ENCODE assay signal across 9 cellular contexts in the genomic region with DNA sequence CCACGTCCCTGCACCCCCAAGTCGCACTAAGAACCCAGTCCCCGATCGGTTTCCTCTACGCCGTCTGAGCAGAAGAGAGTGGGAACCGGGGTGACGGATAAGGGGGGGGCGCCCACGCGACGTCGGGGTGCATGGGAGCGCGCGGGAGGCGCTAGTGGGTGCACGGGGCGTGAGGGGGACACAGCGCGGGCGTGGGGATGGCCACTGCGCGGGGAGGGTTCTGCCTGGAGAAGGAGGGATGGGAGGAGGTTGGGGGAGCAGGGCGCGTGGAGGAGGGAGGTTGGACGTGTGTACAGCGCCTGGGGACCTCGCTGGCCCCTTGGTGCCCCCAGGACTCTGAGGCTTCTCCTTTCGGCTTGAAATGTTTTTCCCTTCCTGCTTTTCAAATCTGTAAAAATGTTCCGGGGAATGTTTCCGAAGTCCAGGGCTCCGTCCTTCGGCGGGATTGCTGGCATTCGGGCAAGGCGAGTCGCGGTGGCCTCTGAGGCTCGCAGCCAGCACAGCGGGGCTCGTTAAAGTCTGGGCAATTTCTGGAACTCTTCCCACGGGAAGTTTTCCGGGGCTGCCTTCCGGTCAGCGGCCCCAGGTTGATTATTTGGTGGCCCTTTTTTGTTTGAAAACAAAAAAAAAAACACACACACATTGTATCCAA. TPM values are rescaled to one million over a fixed set of nuclear protein-coding genes. Genes with fewer than 3 reads are reported as not detected.
DNase-seq lines count a peak whose midpoint lies in the region; ATAC-seq and TF ChIP-seq lines count a peak whose summit lies in the region.
"Had no signal": no experiment of that assay in that cellular context is flagged by ENCODE, and none has a peak within 500 bp of the region (broad histone marks: within the 10 kb centered on the region; RNA-seq: fewer than 3 reads in every experiment).

No MANE protein-coding gene starts in this region.

- H3K36me3 ChIP-seq in CD8-positive, alpha-beta memory T cell (ENCODE audit: insufficient read depth, low read length), result no peaks in the 10 kb centered on the region

- DNase-seq in CD8-positive, alpha-beta memory T cell, result no peak
- peak; percentile 38 to 85 for DNase-seq in NCI-H526 (lab: John Stamatoyannopoulos, UW)
- peak; percentile 31 for DNase-seq in left ventricle myocardium superior
- no peak for DNase-seq in progenitor cell of endocrine pancreas (ENCODE audit: low spot score, unreplicated experiment)
- no peak for DNase-seq in kidney glomerular epithelial cell (lab: John Stamatoyannopoulos, UW)
- no peak for DNase-seq in activated CD4-positive, alpha-beta T cell treated with anti-CD3 and anti-CD28 coated beads, Interleukin-2, amount 10 ng/mL, durations not matched to agents 7 days and 5 days
- DNase-seq: stimulated activated CD4-positive, alpha-beta T cell treated with anti-CD3 and anti-CD28 coated beads, Interleukin-2, amount 100 ng/mL, for 48 hours had no signal

- intact Hi-C loops in left ventricle myocardium superior (cut with micrococcal nuclease), result no loop called here

- H3K27me3 Mint-ChIP-seq in CD8-positive, alpha-beta memory T cell, result peaks cover 50 to 62% of the 10 kb centered on the region in 2 donors
- H3K27me3 Mint-ChIP-seq in progenitor cell of endocrine pancreas, result peaks cover 67% of the 10 kb centered on the region
- peaks cover 64% of the 10 kb centered on the region for H3K27me3 Mint-ChIP-seq in activated CD4-positive, alpha-beta T cell treated with anti-CD3 and anti-CD28 coated beads, Interleukin-2, amount 10 ng/mL, durations not matched to agents 7 days and 5 days

- H3K27ac ChIP-seq in CD8-positive, alpha-beta memory T cell (ENCODE audit: low read depth, low read length), result no peak overlapping the region

- no peaks in the 10 kb centered on the region for H3K36me3 Mint-ChIP-seq in CD8-positive, alpha-beta memory T cell
- no peaks in the 10 kb centered on the region for H3K36me3 Mint-ChIP-seq in progenitor cell of endocrine pancreas (ENCODE audit: insufficient read depth)
- H3K36me3 Mint-ChIP-seq in activated CD4-positive, alpha-beta T cell treated with anti-CD3 and anti-CD28 coated beads, Interleukin-2, amount 10 ng/mL, durations not matched to agents 7 days and 5 days (ENCODE audit: low read depth), result no peaks in the 10 kb centered on the region

- H3K4me3 ChIP-seq in CD8-positive, alpha-beta memory T cell (ENCODE audit: low read length), result no peak overlapping the region

- TF ChIP-seq CTCF in progenitor cell of endocrine pancreas (IDR thresholded peaks at IDR 0.05; ENCODE audit: unreplicated experiment), result no peak

- peaks cover 0 to 9% (median 5%) of the 10 kb centered on the region in 3 donors for H3K4me1 Mint-ChIP-seq in CD8-positive, alpha-beta memory T cell
- H3K4me1 Mint-ChIP-seq in progenitor cell of endocrine pancreas (ENCODE audit: low read depth), result peaks cover 6% of the 10 kb centered on the region
- peaks cover 3% of the 10 kb centered on the region for H3K4me1 Mint-ChIP-seq in activated CD4-positive, alpha-beta T cell treated with anti-CD3 and anti-CD28 coated beads, Interleukin-2, amount 10 ng/mL, durations not matched to agents 7 days and 5 days

- ATAC-seq in left ventricle myocardium superior (no peak), HG03095 (IDR thresholded peaks at IDR 0.05; ENCODE audit: unreplicated experiment) (no peak), GM19328 (IDR thresholded peaks at IDR 0.05; ENCODE audit: unreplicated experiment) (no peak)

- no peaks in the 10 kb centered on the region for H3K9me3 ChIP-seq in CD8-positive, alpha-beta memory T cell (ENCODE audit: low read length)

- peaks cover 41% of the 10 kb centered on the region for H3K27me3 ChIP-seq in CD8-positive, alpha-beta memory T cell (ENCODE audit: insufficient read depth, low read length, poor library complexity, severe bottlenecking)

- no peaks in the 10 kb centered on the region for H3K4me1 ChIP-seq in CD8-positive, alpha-beta memory T cell (ENCODE audit: insufficient read depth, low read length)

- H3K27ac Mint-ChIP-seq in CD8-positive, alpha-beta memory T cell, result no peak overlapping the region
- peak overlapping the region; percentile 70 for H3K27ac Mint-ChIP-seq in progenitor cell of endocrine pancreas
- no peak overlapping the region for H3K27ac Mint-ChIP-seq in activated CD4-positive, alpha-beta T cell treated with anti-CD3 and anti-CD28 coated beads, Interleukin-2, amount 10 ng/mL, durations not matched to agents 7 days and 5 days

- CTCF ChIA-PET in CD8-positive, alpha-beta memory T cell (lab: Charles Lee), result no interaction called here
- CTCF ChIA-PET in activated CD4-positive, alpha-beta T cell treated with anti-CD3 and anti-CD28 coated beads, Interleukin-2, amount 10 ng/mL, durations not matched to agents 7 days and 5 days (lab: Charles Lee), result no interaction called here

- POLR2A ChIA-PET in CD8-positive, alpha-beta memory T cell (lab: Charles Lee), result no interaction called here
- POLR2A ChIA-PET in activated CD4-positive, alpha-beta T cell treated with anti-CD3 and anti-CD28 coated beads, Interleukin-2, amount 10 ng/mL, durations not matched to agents 7 days and 5 days (lab: Charles Lee), result no interaction called here

- H3K9me3 Mint-ChIP-seq in CD8-positive, alpha-beta memory T cell, result no peaks in the 10 kb centered on the region
- no peaks in the 10 kb centered on the region for H3K9me3 Mint-ChIP-seq in progenitor cell of endocrine pancreas (ENCODE audit: low read depth)
- no peaks in the 10 kb centered on the region for H3K9me3 Mint-ChIP-seq in activated CD4-positive, alpha-beta T cell treated with anti-CD3 and anti-CD28 coated beads, Interleukin-2, amount 10 ng/mL, durations not matched to agents 7 days and 5 days

- peak overlapping the region in 5 of 7 donors; percentile 11 to 85 (median 17) for H3K4me3 Mint-ChIP-seq in CD8-positive, alpha-beta memory T cell
- peak overlapping the region; percentile 55 for H3K4me3 Mint-ChIP-seq in progenitor cell of endocrine pancreas (ENCODE audit: low read depth)
- H3K4me3 Mint-ChIP-seq in activated CD4-positive, alpha-beta T cell treated with anti-CD3 and anti-CD28 coated beads, Interleukin-2, amount 10 ng/mL, durations not matched to agents 7 days and 5 days, result no peak overlapping the region

RNA-seq across cellular contexts. Expression of gene RNF220, which starts 13.1 kb away (rescaled TPM):
- total RNA-seq in CD8-positive, alpha-beta memory T cell, result 100 to 1,000 TPM; 115 TPM
- polyA plus RNA-seq in CD8-positive, alpha-beta memory T cell, result 104 TPM
- total RNA-seq in left ventricle myocardium superior (71.2 TPM), progenitor cell of endocrine pancreas (85.9 and 87.5 TPM in 2 replicates)
- total RNA-seq in activated CD4-positive, alpha-beta T cell treated with anti-CD3 and anti-CD28 coated beads, Interleukin-2, amount 10 ng/mL, durations not matched to agents 7 days and 5 days, result 10 to 100 TPM; 82.9 to 88.4 TPM

Comparison
In these comparisons a context has a peak if more than half of its experiments do, and no peak if none do; other contexts are left out.
1. DNase-seq: peak in NCI-H526 (2 of 2) and left ventricle myocardium superior (single experiment); none in CD8-positive, alpha-beta memory T cell (0 of 5), progenitor cell of endocrine pancreas (single experiment), kidney glomerular epithelial cell (single experiment) and activated CD4-positive, alpha-beta T cell treated with anti-CD3 and anti-CD28 coated beads, Interleukin-2, amount 10 ng/mL, durations not matched to agents 7 days and 5 days (single experiment).